8 cellular contexts compared by ENCODE assay signal in genomic region chr10:63630928-63631685, GRCh38.
DNase-seq lines count a peak whose midpoint lies in the region; TF ChIP-seq lines count a peak whose summit lies in the region.

No MANE protein-coding gene starts in this region.

- H3K36me3 Mint-ChIP-seq in osteocyte (ENCODE audit: unreplicated experiment): peaks cover under 1% of the 10 kb centered on the region

- H3K9me2 ChIP-seq in PC-9 (ENCODE audit: insufficient read depth): no peaks in the 10 kb centered on the region

- H3K9me3 ChIP-seq in ES-I3 (ENCODE audit: control insufficient read depth, insufficient read depth, low read length) (no peaks in the 10 kb centered on the region), PC-9 (ENCODE audit: insufficient read depth, low read depth) (no peaks in the 10 kb centered on the region), esophagus (ENCODE audit: control insufficient read depth in 2 of 2, insufficient read depth in 1 of 2, low read depth in 1 of 2, low read length in 1 of 2) (no peaks in the 10 kb centered on the region)

- H3K9me3 Mint-ChIP-seq in osteocyte (ENCODE audit: unreplicated experiment): no peaks in the 10 kb centered on the region

- H3K27ac ChIP-seq in PC-9 (peak overlapping the region; percentile 78), esophagus (ENCODE audit: low read depth in 2 of 2, low read length in 1 of 2) (peak overlapping the region; percentile 97 to 99)

- intact Hi-C loops in PC-9 (cut with micrococcal nuclease; ENCODE audit: unreplicated experiment): loop anchor here (1.0 to 2.0 kb wide), 3 partner anchors 78 to 362 kb away; no protein-coding TSS in a partner anchor

- H3K27me3 Mint-ChIP-seq in osteocyte (ENCODE audit: unreplicated experiment): no peaks in the 10 kb centered on the region

- H3K4me1 Mint-ChIP-seq in osteocyte (ENCODE audit: unreplicated experiment): peaks cover 41% of the 10 kb centered on the region

- peaks cover 9% of the 10 kb centered on the region for H3F3A ChIP-seq in PC-9 (ENCODE audit: insufficient read depth, low read depth)

- no peaks in the 10 kb centered on the region for H4K20me1 ChIP-seq in PC-9 (ENCODE audit: insufficient read depth)

- BruUV-seq in PC-9 (replicated peaks; lab: Mats Ljungman, UMichigan): TSS peak; percentile 59

- peak overlapping the region; percentile 76 for H3K4me3 ChIP-seq in PC-9
- H3K4me3 ChIP-seq in esophagus (ENCODE audit: low read depth in 1 of 2, low read length in 2 of 2): peak overlapping the region; percentile 58 to 67

- H3K27me3 ChIP-seq in PC-9 (ENCODE audit: insufficient read depth, low read depth) (no peaks in the 10 kb centered on the region), esophagus (ENCODE audit: control insufficient read depth in 1 of 2, insufficient read depth in 2 of 2, low read length in 2 of 2) (no peaks in the 10 kb centered on the region)

- H3K4me1 ChIP-seq in ES-I3 (ENCODE audit: insufficient read depth, low read length) (peaks cover 17% of the 10 kb centered on the region), PC-9 (replicated peaks; ENCODE audit: insufficient read depth) (peaks cover 24% of the 10 kb centered on the region), esophagus (ENCODE audit: control insufficient read depth in 2 of 2, insufficient read depth in 2 of 2, low read length in 1 of 2) (no peaks in the 10 kb centered on the region)

- no peak for DNase-seq in PC-9
- DNase-seq in osteocyte (ENCODE audit: extremely low spot score, unreplicated experiment): no peak
- no peak for DNase-seq in GDM1 (lab: John Stamatoyannopoulos, UW)
- no peak for DNase-seq in GM10266 (ENCODE audit: extremely low spot score)
- DNase-seq in NCI-H510A treated with DMSO at 0.1 percent for 48 hours (lab: John Stamatoyannopoulos, UW): no peak
- DNase-seq in effector CD4-positive, alpha-beta T cell: no peak

- H3K36me3 ChIP-seq in ES-I3 (ENCODE audit: insufficient read depth, low read length) (no peaks in the 10 kb centered on the region), PC-9 (ENCODE audit: low read depth) (no peaks in the 10 kb centered on the region), esophagus (ENCODE audit: control insufficient read depth in 2 of 2, insufficient read depth in 2 of 2, low read length in 1 of 2) (no peaks in the 10 kb centered on the region)

- peak overlapping the region; percentile 86 for H3K4me3 Mint-ChIP-seq in osteocyte (ENCODE audit: unreplicated experiment)

- CTCF ChIA-PET in PC-9 (lab: Charles Lee): interaction anchor here (0.6 to 1.7 kb wide), 6 partner anchors 81 to 486 kb away, joined by 3 to 8 read pairs (median 4); no protein-coding TSS in a partner anchor

- POLR2A ChIA-PET in PC-9 (lab: Charles Lee; ENCODE audit: unreplicated experiment): interaction anchor here (0.5 to 1.8 kb wide), 8 partner anchors 28 to 395 kb away, joined by 3 to 11 read pairs (median 6); no protein-coding TSS in a partner anchor

- no peak for TF ChIP-seq CTCF in PC-9 (conservative IDR thresholded peaks at IDR 0.05)
- no peak for TF ChIP-seq CTCF in osteocyte (IDR thresholded peaks at IDR 0.05)
- TF ChIP-seq CTCF in GM10266 (IDR thresholded peaks at IDR 0.05; ENCODE audit: control insufficient read depth, insufficient read depth, low read depth, missing control alignments): no peak

- H3K4me2 ChIP-seq in PC-9: peak overlapping the region; percentile 85

- peak overlapping the region; percentile 94 for H2AFZ ChIP-seq in PC-9

- peak overlapping the region; percentile 70 for H3K9ac ChIP-seq in ES-I3 (ENCODE audit: low read depth, low read length)

- H3K27ac Mint-ChIP-seq in osteocyte (ENCODE audit: unreplicated experiment): peak overlapping the region; percentile 99

- H3K79me2 ChIP-seq in PC-9 (ENCODE audit: low read depth): no peaks in the 10 kb centered on the region

- WGBS in esophagus, 2 donors: 21% methylated on average over 20 of the region's 20 CpGs
